In genomic region chr1:84621553-84621952, GRCh38 we compare ENCODE assay signal across 1 cellular context.
TF ChIP-seq lines count a peak whose summit lies in the region.

No MANE protein-coding gene starts in this region.

TF ChIP-seq in GM23338, 12 proteins besides CTCF, POLR2A, EP300 and RAD21 (continued from another document):
- TF ChIP-seq ZNF462 (CRISPR knock-in tag; IDR thresholded peaks at IDR 0.05) (no peak), STAT1 (IDR thresholded peaks at IDR 0.05; ENCODE audit: unreplicated experiment) (no peak), EZH2phosphoT487 (IDR thresholded peaks at IDR 0.05; ENCODE audit: unreplicated experiment) (no peak), ZNF331 (CRISPR knock-in tag; IDR thresholded peaks at IDR 0.05; ENCODE audit: low read depth) (no peak)
